In the genomic region with DNA sequence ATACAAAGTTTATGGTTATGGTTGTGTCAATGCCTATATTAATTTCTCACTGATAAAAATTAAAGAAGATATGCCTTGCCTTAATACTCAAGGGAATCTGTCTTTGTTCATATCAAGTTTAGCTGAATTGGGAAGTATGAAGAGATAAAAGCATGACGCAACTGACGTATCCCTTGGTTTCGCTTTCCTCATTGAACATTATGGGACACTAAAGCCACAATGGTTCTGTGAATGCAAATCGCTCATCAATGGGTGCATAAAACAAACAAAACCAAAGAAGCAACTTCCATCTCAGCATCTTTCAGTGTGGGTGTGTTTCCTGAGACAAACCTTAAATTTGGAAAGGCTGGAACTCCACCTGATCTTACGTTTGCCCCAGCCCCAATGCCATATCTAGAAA, we compare ENCODE assay signal across 1 cellular context.
A peak's percentile ranks its signal among the peaks of the same experiment; 100 is the strongest.
TF ChIP-seq lines count a peak whose summit lies in the region.

No MANE protein-coding gene starts in this region.

TF ChIP-seq in K562, 482 proteins besides CTCF, POLR2A, EP300 and RAD21 (continued from another document):
- no peak for TF ChIP-seq NR4A1 (CRISPR knock-in tag; IDR thresholded peaks at IDR 0.05)
- peak; percentile 44; the same call in 1 of the 2 replicates for TF ChIP-seq NR4A1 (tag; IDR thresholded peaks at IDR 0.05)
- TF ChIP-seq, protein P1, sequence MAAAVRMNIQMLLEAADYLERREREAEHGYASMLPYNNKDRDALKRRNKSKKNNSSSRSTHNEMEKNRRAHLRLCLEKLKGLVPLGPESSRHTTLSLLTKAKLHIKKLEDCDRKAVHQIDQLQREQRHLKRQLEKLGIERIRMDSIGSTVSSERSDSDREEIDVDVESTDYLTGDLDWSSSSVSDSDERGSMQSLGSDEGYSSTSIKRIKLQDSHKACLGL (CRISPR knock-in tag; IDR thresholded peaks at IDR 0.05; ENCODE audit: borderline replicate concordance, poor library complexity, severe bottlenecking) = no peak
- no peak for TF ChIP-seq ZNF707 (CRISPR knock-in tag; conservative IDR thresholded peaks at IDR 0.05)
- TF ChIP-seq, protein P2, sequence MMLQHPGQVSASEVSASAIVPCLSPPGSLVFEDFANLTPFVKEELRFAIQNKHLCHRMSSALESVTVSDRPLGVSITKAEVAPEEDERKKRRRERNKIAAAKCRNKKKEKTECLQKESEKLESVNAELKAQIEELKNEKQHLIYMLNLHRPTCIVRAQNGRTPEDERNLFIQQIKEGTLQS (IDR thresholded peaks at IDR 0.05) = peak; percentile 87
- TF ChIP-seq, protein P2 (CRISPR knock-in tag; conservative IDR thresholded peaks at IDR 0.05) = no peak
- TF ChIP-seq SRSF3 (IDR thresholded peaks at IDR 0.05; ENCODE audit: insufficient read depth, low read length) = no peak
- TF ChIP-seq, protein P3, sequence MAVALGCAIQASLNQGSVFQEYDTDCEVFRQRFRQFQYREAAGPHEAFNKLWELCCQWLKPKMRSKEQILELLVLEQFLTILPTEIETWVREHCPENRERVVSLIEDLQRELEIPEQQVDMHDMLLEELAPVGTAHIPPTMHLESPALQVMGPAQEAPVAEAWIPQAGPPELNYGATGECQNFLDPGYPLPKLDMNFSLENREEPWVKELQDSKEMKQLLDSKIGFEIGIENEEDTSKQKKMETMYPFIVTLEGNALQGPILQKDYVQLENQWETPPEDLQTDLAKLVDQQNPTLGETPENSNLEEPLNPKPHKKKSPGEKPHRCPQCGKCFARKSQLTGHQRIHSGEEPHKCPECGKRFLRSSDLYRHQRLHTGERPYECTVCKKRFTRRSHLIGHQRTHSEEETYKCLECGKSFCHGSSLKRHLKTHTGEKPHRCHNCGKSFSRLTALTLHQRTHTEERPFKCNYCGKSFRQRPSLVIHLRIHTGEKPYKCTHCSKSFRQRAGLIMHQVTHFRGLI (CRISPR knock-in tag; IDR thresholded peaks at IDR 0.05) = 0 out of 2 replicates have a peak, but pooled peaks have one; percentile 1
- TF ChIP-seq ATF7 (IDR thresholded peaks at IDR 0.05) = peak; percentile 56; the same call in 1 of the 2 replicates
- peak; percentile 61; the same call in 1 of the 2 replicates for TF ChIP-seq ZSCAN32 (CRISPR knock-in tag; IDR thresholded peaks at IDR 0.05)
- TF ChIP-seq GTF2E2 (tag; IDR thresholded peaks at IDR 0.05) = no peak
- no peak for TF ChIP-seq DDX20 (tag; IDR thresholded peaks at IDR 0.05; ENCODE audit: low read depth)
- peak; percentile 55; the same call in 1 of the 2 replicates for TF ChIP-seq PYGO2 (tag; IDR thresholded peaks at IDR 0.05)
- no peak for TF ChIP-seq ZNF324 (CRISPR knock-in tag; IDR thresholded peaks at IDR 0.05)
- TF ChIP-seq JUND (IDR thresholded peaks at IDR 0.05; ENCODE audit: borderline replicate concordance, low read depth, low read length) = peak; percentile 31; the same call in 1 of the 2 replicates
- no peak; the same call in 2 of the 3 replicates for TF ChIP-seq JUND (tag; IDR thresholded peaks at IDR 0.05; ENCODE audit: borderline replicate concordance, low read depth, low read length)
- TF ChIP-seq, protein P4, sequence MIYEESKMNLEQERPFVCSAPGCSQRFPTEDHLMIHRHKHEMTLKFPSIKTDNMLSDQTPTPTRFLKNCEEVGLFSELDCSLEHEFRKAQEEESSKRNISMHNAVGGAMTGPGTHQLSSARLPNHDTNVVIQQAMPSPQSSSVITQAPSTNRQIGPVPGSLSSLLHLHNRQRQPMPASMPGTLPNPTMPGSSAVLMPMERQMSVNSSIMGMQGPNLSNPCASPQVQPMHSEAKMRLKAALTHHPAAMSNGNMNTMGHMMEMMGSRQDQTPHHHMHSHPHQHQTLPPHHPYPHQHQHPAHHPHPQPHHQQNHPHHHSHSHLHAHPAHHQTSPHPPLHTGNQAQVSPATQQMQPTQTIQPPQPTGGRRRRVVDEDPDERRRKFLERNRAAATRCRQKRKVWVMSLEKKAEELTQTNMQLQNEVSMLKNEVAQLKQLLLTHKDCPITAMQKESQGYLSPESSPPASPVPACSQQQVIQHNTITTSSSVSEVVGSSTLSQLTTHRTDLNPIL (CRISPR knock-in tag; IDR thresholded peaks at IDR 0.05) = peak; percentile 44; the same call in 1 of the 2 replicates
- 0 out of 2 replicates have a peak, but pooled peaks have one; percentile 36 for TF ChIP-seq ADNP (tag; IDR thresholded peaks at IDR 0.05)
